ENCODE assay signal across 8 cellular contexts in the genomic region with DNA sequence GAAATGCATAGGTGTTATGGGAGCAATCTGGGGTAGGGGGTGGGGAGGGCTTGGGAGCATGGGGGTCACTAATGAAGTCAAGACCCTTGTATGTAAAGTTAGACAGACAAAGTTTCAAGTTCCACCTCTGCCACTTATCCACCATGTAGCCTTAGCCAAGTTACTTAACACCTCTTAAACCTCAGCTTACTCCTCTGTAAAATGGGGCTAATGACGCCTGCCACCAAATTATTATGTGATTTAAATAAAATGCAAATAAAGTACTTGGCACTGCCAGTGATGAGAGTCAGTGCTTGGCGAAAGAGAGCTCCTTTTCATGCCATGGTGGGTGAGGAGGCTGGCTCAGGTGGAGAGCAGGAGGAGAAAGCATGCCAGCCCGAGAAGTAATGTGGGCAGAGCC.
"Had no signal": no experiment of that assay in that cellular context is flagged by ENCODE, and none has a peak within 500 bp of the region (broad histone marks: within the 10 kb centered on the region; RNA-seq: fewer than 3 reads in every experiment).

No MANE protein-coding gene starts in this region.

- ATAC-seq: GM12878 had no signal

- FAIRE-seq: G401.6, GM12878, GM12891, GM12892, GM18507, GM19239 had no signal

- H3K4me3 ChIP-seq: GM12878 had no signal

- DNase-seq: GDM1, GF-D8 had no signal
